ENCODE assay signal across 6 cellular contexts in genomic region chr16:2515180-2515803, GRCh38. TPM values are rescaled to one million over a fixed set of nuclear protein-coding genes. Genes with fewer than 3 reads are reported as not detected.
DNase-seq lines count a peak whose midpoint lies in the region; ATAC-seq and TF ChIP-seq lines count a peak whose summit lies in the region.

No MANE protein-coding gene starts in this region.

- TF ChIP-seq CTCF in choroid plexus epithelial cell (conservative IDR thresholded peaks at IDR 0.05; ENCODE audit: low read depth, low read length): no peak
- no peak for TF ChIP-seq CTCF in parathyroid adenoma (IDR thresholded peaks at IDR 0.05)

- ATAC-seq in GM21447 (IDR thresholded peaks at IDR 0.05; ENCODE audit: unreplicated experiment) (no peak), GM19463 (IDR thresholded peaks at IDR 0.05; ENCODE audit: unreplicated experiment) (no peak), GM18517 (IDR thresholded peaks at IDR 0.05; ENCODE audit: unreplicated experiment) (no peak)

- no peaks in the 10 kb centered on the region for H3K27me3 ChIP-seq in parathyroid adenoma (ENCODE audit: control insufficient read depth, insufficient read depth, low read length)

- no peaks in the 10 kb centered on the region for H3K9me3 ChIP-seq in parathyroid adenoma (ENCODE audit: control insufficient read depth, low read length)

- peak overlapping the region; percentile 99 for H3K27ac ChIP-seq in parathyroid adenoma

- no peaks in the 10 kb centered on the region for H3K36me3 ChIP-seq in parathyroid adenoma (ENCODE audit: control insufficient read depth, insufficient read depth, low read length)

- peaks cover 53% of the 10 kb centered on the region for H3K4me1 ChIP-seq in parathyroid adenoma

- peak overlapping the region; percentile 98 for H3K4me2 ChIP-seq in parathyroid adenoma (ENCODE audit: low read length)

- peak overlapping the region; percentile 70 for H3K4me3 ChIP-seq in Jurkat, Clone E6-1 (ENCODE audit: low read length)
- peak overlapping the region; percentile 85 for H3K4me3 ChIP-seq in choroid plexus epithelial cell (ENCODE audit: low read depth, low read length)
- peak overlapping the region; percentile 87 for H3K4me3 ChIP-seq in parathyroid adenoma (ENCODE audit: low read depth, low read length)

- H2AFZ ChIP-seq in parathyroid adenoma: no peak overlapping the region

- no peak for DNase-seq in Jurkat, Clone E6-1 (ENCODE audit: low read depth, low spot score)
- no peak for DNase-seq in choroid plexus epithelial cell (ENCODE audit: low read depth)

- peak overlapping the region; percentile 77 for H3K9ac ChIP-seq in parathyroid adenoma

- H3K79me2 ChIP-seq in parathyroid adenoma: peaks cover 53% of the 10 kb centered on the region

RNA-seq across cellular contexts. Expression of gene ATP6V0C, which starts 1.5 kb away (rescaled TPM):
- polyA plus RNA-seq in Jurkat, Clone E6-1 (2012; ENCODE audit: insufficient read depth, insufficient read length): 139 TPM

RNA-seq across cellular contexts. Expression of gene AMDHD2, which starts 4.9 kb away (rescaled TPM):
- 33.6 TPM for polyA plus RNA-seq in Jurkat, Clone E6-1 (2012; ENCODE audit: insufficient read depth, insufficient read length)

RNA-seq across cellular contexts. Expression of gene CEMP1, which starts 15.9 kb away (rescaled TPM):
- 5.9 TPM for polyA plus RNA-seq in Jurkat, Clone E6-1 (2012; ENCODE audit: insufficient read depth, insufficient read length)

RNA-seq across cellular contexts. Expression of gene PDPK1, which starts 22.5 kb away (rescaled TPM):
- 28.8 TPM for polyA plus RNA-seq in Jurkat, Clone E6-1 (2012; ENCODE audit: insufficient read depth, insufficient read length)

RNA-seq across cellular contexts. Expression of gene TBC1D24, which starts 40.4 kb away (rescaled TPM):
- polyA plus RNA-seq in Jurkat, Clone E6-1 (2012; ENCODE audit: insufficient read depth, insufficient read length): 6.2 TPM
